26 cellular contexts compared by ENCODE assay signal in the genomic region with DNA sequence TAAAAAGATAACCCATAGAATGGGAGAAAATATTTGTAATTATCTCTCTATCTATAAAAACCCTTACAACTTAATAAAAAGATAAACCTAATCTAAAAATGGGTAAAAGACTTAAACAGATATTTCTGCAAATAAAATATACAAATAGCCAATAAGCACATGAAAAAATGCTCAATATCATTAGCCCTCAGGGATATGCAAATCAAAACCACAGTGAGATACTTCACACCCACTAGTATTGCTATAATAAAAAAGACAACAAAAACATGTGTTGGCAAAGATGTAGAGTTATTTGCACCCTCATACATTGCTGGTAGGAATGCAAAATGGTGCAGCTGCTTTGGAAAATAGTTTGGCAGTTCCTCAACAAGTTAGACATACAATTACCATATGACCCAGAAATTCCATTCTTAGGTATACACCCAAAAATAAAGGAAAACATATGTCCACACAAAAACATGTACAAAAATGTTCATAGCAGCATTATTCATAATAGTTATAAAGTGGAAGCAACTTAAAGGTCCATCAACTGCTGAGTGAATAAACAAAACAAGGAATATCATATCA. TPM values are rescaled to one million over a fixed set of nuclear protein-coding genes. Genes with fewer than 3 reads are reported as not detected.
A peak's percentile ranks its signal among the peaks of the same experiment; 100 is the strongest.
DNase-seq lines count a peak whose midpoint lies in the region; ATAC-seq and TF ChIP-seq lines count a peak whose summit lies in the region.
"Had no signal": no experiment of that assay in that cellular context is flagged by ENCODE, and none has a peak within 500 bp of the region (broad histone marks: within the 10 kb centered on the region; RNA-seq: fewer than 3 reads in every experiment).

No MANE protein-coding gene starts in this region.

- intact Hi-C loops in activated CD4-positive, alpha-beta T cell treated with anti-CD3 and anti-CD28 coated beads for 36 hours (cut with DNase I, micrococcal nuclease), result no loop called here
- intact Hi-C loops in mucosa of descending colon (cut with DNase I, micrococcal nuclease), result no loop called here

- H3K4me1 ChIP-seq in osteoblast (ENCODE audit: insufficient read depth, low read length), result no peaks in the 10 kb centered on the region
- peaks cover 6% of the 10 kb centered on the region for H3K4me1 ChIP-seq in mucosa of descending colon (ENCODE audit: low read depth)
- H3K4me1 ChIP-seq: BE2C, parathyroid adenoma had no signal

- peaks cover 97% of the 10 kb centered on the region for H3K79me2 ChIP-seq in osteoblast (ENCODE audit: insufficient read depth, low read length)

- no peak overlapping the region for H3K4me2 ChIP-seq in osteoblast (ENCODE audit: insufficient read depth, low read length)

- no peaks in the 10 kb centered on the region for H3K27me3 Mint-ChIP-seq in activated CD4-positive, alpha-beta T cell treated with anti-CD3 and anti-CD28 coated beads for 36 hours
- no peaks in the 10 kb centered on the region for H3K27me3 Mint-ChIP-seq in HFFc6 (ENCODE audit: insufficient read depth)

- H3K4me3 ChIP-seq in choroid plexus epithelial cell (ENCODE audit: low read depth, low read length) (no peak overlapping the region), osteoblast (ENCODE audit: insufficient read depth, low read length) (no peak overlapping the region), mucosa of descending colon (no peak overlapping the region)
- H3K4me3 ChIP-seq: esophagus muscularis mucosa, lung had no signal

- CTCF ChIA-PET in activated CD4-positive, alpha-beta T cell treated with anti-CD3 and anti-CD28 coated beads for 36 hours (lab: Charles Lee), result no interaction called here

- DNase-seq in activated CD4-positive, alpha-beta T cell treated with anti-CD3 and anti-CD28 coated beads for 36 hours, result no peak
- no peak for DNase-seq in activated CD4-positive, alpha-beta T cell treated with anti-CD3 and anti-CD28 coated beads for 4 hours
- DNase-seq in HFFc6 (peak; percentile 7), choroid plexus epithelial cell (ENCODE audit: low read depth) (peak; percentile 54), osteoblast (ENCODE audit: insufficient read length, low spot score, missing footprints) (peak; percentile 26), mucosa of descending colon (no peak), NCI-H69 (lab: John Stamatoyannopoulos, UW) (no peak)
- DNase-seq: 8988T; activated CD4-positive, alpha-beta T cell treated with anti-CD3 and anti-CD28 coated beads for 1 hour; activated effector memory CD4-positive, alpha-beta T cell treated with Interleukin-2 at 50 U/mL for 16 hours; amniotic stem cell; BE2C; caudate nucleus; effector CD8-positive, alpha-beta T cell; GDM1; hippocampal formation; Karpas-422; kidney; stimulated activated CD4-positive, alpha-beta T cell treated with anti-CD3 and anti-CD28 coated beads, Interleukin-1b, Interleukin-23, amount 100 ng/mL, for 48 hours; stimulated activated naive CD4-positive, alpha-beta T cell treated with Interleukin-2 at 50 U/mL for 16 hours; SW 1271; trophoblast cell had no signal

- no peak overlapping the region for H3K4me3 Mint-ChIP-seq in activated CD4-positive, alpha-beta T cell treated with anti-CD3 and anti-CD28 coated beads for 36 hours
- no peak overlapping the region for H3K4me3 Mint-ChIP-seq in HFFc6

- no peak for TF ChIP-seq CTCF in HFFc6 (IDR thresholded peaks at IDR 0.05)
- TF ChIP-seq CTCF in choroid plexus epithelial cell (conservative IDR thresholded peaks at IDR 0.05; ENCODE audit: low read depth, low read length), result no peak
- no peak for TF ChIP-seq CTCF in osteoblast (IDR thresholded peaks at IDR 0.05; ENCODE audit: extremely low read depth, low read depth, low read length)
- TF ChIP-seq CTCF in mucosa of descending colon (IDR thresholded peaks at IDR 0.05), result no peak

- ATAC-seq in activated CD4-positive, alpha-beta T cell treated with anti-CD3 and anti-CD28 coated beads for 36 hours, result no peak
- ATAC-seq in mucosa of descending colon, result no peak
- ATAC-seq in GM19455 (IDR thresholded peaks at IDR 0.05; ENCODE audit: unreplicated experiment), result no peak

- H3K4me1 Mint-ChIP-seq in activated CD4-positive, alpha-beta T cell treated with anti-CD3 and anti-CD28 coated beads for 36 hours, result peaks cover 28% of the 10 kb centered on the region
- peaks cover 51% of the 10 kb centered on the region for H3K4me1 Mint-ChIP-seq in HFFc6 (ENCODE audit: low read depth)

- H3K27ac Mint-ChIP-seq in activated CD4-positive, alpha-beta T cell treated with anti-CD3 and anti-CD28 coated beads for 36 hours, result peak overlapping the region; percentile 19
- H3K27ac Mint-ChIP-seq in HFFc6, result peak overlapping the region; percentile 42

- POLR2A ChIA-PET in activated CD4-positive, alpha-beta T cell treated with anti-CD3 and anti-CD28 coated beads for 36 hours (lab: Charles Lee), result no interaction called here

- no peaks in the 10 kb centered on the region for H3K27me3 ChIP-seq in osteoblast (ENCODE audit: insufficient read depth, low read length)
- H3K27me3 ChIP-seq: BE2C, esophagus muscularis mucosa had no signal

- H3K9me3 ChIP-seq in osteoblast (ENCODE audit: low read depth, low read length), result no peaks in the 10 kb centered on the region
- peaks cover 14% of the 10 kb centered on the region for H3K9me3 ChIP-seq in mucosa of descending colon
- H3K9me3 ChIP-seq: BE2C had no signal

- no peak overlapping the region for H2AFZ ChIP-seq in osteoblast (ENCODE audit: low read length)
- H2AFZ ChIP-seq: parathyroid adenoma had no signal

- H3K27ac ChIP-seq in osteoblast (ENCODE audit: low read depth, low read length), result peak overlapping the region; percentile 9
- H3K27ac ChIP-seq: esophagus muscularis mucosa, parathyroid adenoma had no signal

- H4K20me1 ChIP-seq in osteoblast (ENCODE audit: insufficient read depth, low read length), result peaks cover 10% of the 10 kb centered on the region

- H3K36me3 Mint-ChIP-seq in activated CD4-positive, alpha-beta T cell treated with anti-CD3 and anti-CD28 coated beads for 36 hours (ENCODE audit: low read depth), result peaks cover 57% of the 10 kb centered on the region
- peaks cover 43% of the 10 kb centered on the region for H3K36me3 Mint-ChIP-seq in HFFc6 (ENCODE audit: low read depth)

- H3K9me3 Mint-ChIP-seq in activated CD4-positive, alpha-beta T cell treated with anti-CD3 and anti-CD28 coated beads for 36 hours (ENCODE audit: low read depth), result peaks cover 22% of the 10 kb centered on the region
- peaks cover 8% of the 10 kb centered on the region; the same call in 1 of the 2 replicates for H3K9me3 Mint-ChIP-seq in HFFc6

- no peaks in the 10 kb centered on the region for H3K36me3 ChIP-seq in osteoblast (ENCODE audit: insufficient read depth, low read length)
- H3K36me3 ChIP-seq in mucosa of descending colon (ENCODE audit: low read depth), result no peaks in the 10 kb centered on the region
- H3K36me3 ChIP-seq: BE2C had no signal

RNA-seq across cellular contexts. Expression of a gene that starts 30.2 kb away (rescaled TPM):
- 10 to 100 TPM; 40.2 to 40.5 TPM for total RNA-seq in activated CD4-positive, alpha-beta T cell treated with anti-CD3 and anti-CD28 coated beads for 36 hours
- 10 to 100 TPM; 41.8 to 47.8 (median 46.0) TPM for total RNA-seq in HFFc6 (2021; fragmentation: NEBNext Ultra II Directional; extraction: Animal tissue kit (Norgen Biotek cat#: 25700))
- total RNA-seq in osteoblast (77.1 and 79.0 TPM in 2 replicates), mucosa of descending colon (10 to 100 TPM; 29.8 to 58.2 (median 37.0) TPM)

Comparison
In these comparisons a context has a peak if more than half of its experiments do, and no peak if none do; other contexts are left out.
1. DNase-seq: peak in HFFc6 (single experiment), choroid plexus epithelial cell (single experiment) and osteoblast (single experiment); none in activated CD4-positive, alpha-beta T cell treated with anti-CD3 and anti-CD28 coated beads for 36 hours (single experiment), activated CD4-positive, alpha-beta T cell treated with anti-CD3 and anti-CD28 coated beads for 4 hours (0 of 2), mucosa of descending colon (0 of 3) and NCI-H69 (single experiment).